Comparison of ENCODE assay signal across 1 cellular context in the genomic region with DNA sequence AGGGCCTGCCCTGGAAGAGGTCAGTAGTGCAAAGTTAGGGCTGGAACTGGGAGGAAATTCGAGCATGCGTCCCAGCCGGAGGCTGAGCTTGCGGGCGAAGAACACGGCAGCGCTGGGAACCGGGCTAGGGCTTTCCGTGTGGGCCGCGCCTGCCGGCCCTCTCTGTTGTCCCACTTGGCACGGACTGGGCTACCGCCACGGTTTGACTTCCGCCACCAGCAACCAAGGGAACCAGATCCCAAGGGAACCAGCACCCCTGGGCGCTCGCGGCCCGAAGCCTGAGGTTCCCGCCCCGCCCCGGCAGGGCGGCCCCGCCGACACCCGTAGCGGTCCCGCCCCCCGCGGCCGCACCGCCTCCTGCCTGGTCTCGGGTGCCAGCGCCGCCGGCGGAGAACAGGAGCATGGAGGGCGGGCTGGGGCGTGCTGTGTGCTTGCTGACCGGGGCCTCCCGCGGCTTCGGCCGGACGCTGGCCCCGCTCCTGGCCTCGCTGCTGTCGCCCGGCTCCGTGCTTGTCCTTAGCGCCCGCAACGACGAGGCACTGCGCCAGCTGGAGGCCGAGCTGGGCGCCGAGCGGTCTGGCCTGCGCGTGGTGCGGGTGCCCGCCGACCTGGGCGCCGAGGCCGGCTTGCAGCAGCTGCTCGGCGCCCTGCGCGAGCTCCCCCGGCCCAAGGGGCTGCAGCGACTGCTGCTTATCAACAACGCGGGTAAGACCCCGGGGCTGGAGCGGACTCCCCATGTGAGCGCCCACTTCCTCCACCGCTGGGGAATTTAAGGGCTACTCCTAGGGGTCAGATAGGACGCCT.
A peak's percentile ranks its signal among the peaks of the same experiment; 100 is the strongest.
TF ChIP-seq lines count a peak whose summit lies in the region.

Gene SPR, plus strand, starts transcription at position 377 of the 804 bp plus-strand sequence. Its CDS starts 25 bp downstream, at position 402.

TF ChIP-seq in HepG2, 621 proteins besides CTCF, POLR2A, EP300 and RAD21 (continued from another document and continues in another):
- TF ChIP-seq TRAFD1 (CRISPR knock-in tag; IDR thresholded peaks at IDR 0.05; ENCODE audit: borderline replicate concordance) = no peak
- no peak; the same call in 1 of the 2 replicates for TF ChIP-seq DR1 (CRISPR knock-in tag; IDR thresholded peaks at IDR 0.05)
- TF ChIP-seq NONO (IDR thresholded peaks at IDR 0.05) = no peak
- peak; percentile 92 for TF ChIP-seq NONO (CRISPR knock-in tag; conservative IDR thresholded peaks at IDR 0.05)
- TF ChIP-seq ESRRA (CRISPR knock-in tag; IDR thresholded peaks at IDR 0.05; ENCODE audit: low read depth) = 0 out of 2 replicates have a peak, but pooled peaks have one; percentile 32
- TF ChIP-seq TCF7L2 (IDR thresholded peaks at IDR 0.05; ENCODE audit: low read depth, low read length) = no peak
- 0 out of 2 replicates have a peak, but pooled peaks have one; percentile 31 for TF ChIP-seq ZNF362 (CRISPR knock-in tag; IDR thresholded peaks at IDR 0.05; ENCODE audit: borderline replicate concordance)
- TF ChIP-seq ZNF589 (CRISPR knock-in tag; conservative IDR thresholded peaks at IDR 0.05) = no peak
- no peak for TF ChIP-seq SUZ12 (IDR thresholded peaks at IDR 0.05; ENCODE audit: low read depth, low read length)
- peak; percentile 13; the same call in 1 of the 2 replicates for TF ChIP-seq GTF3A (CRISPR knock-in tag; conservative IDR thresholded peaks at IDR 0.05)
- TF ChIP-seq CBFB (CRISPR knock-in tag; IDR thresholded peaks at IDR 0.05) = peak; percentile 27; the same call in 1 of the 2 replicates
- TF ChIP-seq ZNF451 (CRISPR knock-in tag; IDR thresholded peaks at IDR 0.05) = peak; percentile 45
- TF ChIP-seq SNAI1 (CRISPR knock-in tag; IDR thresholded peaks at IDR 0.05; ENCODE audit: borderline replicate concordance) = 0 out of 2 replicates have a peak, but pooled peaks have one; percentile 64
- TF ChIP-seq ZNF282 (IDR thresholded peaks at IDR 0.05; ENCODE audit: partially characterized antibody) = no peak
- TF ChIP-seq SNAPC4 (CRISPR knock-in tag; IDR thresholded peaks at IDR 0.05) = no peak
- no peak for TF ChIP-seq ZNF720 (CRISPR knock-in tag; IDR thresholded peaks at IDR 0.05)
- TF ChIP-seq ZBTB43 (CRISPR knock-in tag; conservative IDR thresholded peaks at IDR 0.05) = peak; percentile 30; the same call in 1 of the 2 replicates
- no peak for TF ChIP-seq RARA (CRISPR knock-in tag; IDR thresholded peaks at IDR 0.05)
- no peak for TF ChIP-seq NR3C1 (CRISPR knock-in tag; IDR thresholded peaks at IDR 0.05)
- TF ChIP-seq PAF1 (CRISPR knock-in tag; IDR thresholded peaks at IDR 0.05) = no peak
- TF ChIP-seq RFX5 (IDR thresholded peaks at IDR 0.05; ENCODE audit: low read depth, low read length) = no peak
- TF ChIP-seq KDM1A (CRISPR knock-in tag; IDR thresholded peaks at IDR 0.05) = no peak
- no peak; the same call in 1 of the 2 replicates for TF ChIP-seq ZNF501 (CRISPR knock-in tag; IDR thresholded peaks at IDR 0.05)
- TF ChIP-seq ZNF10 (CRISPR knock-in tag; IDR thresholded peaks at IDR 0.05; ENCODE audit: borderline replicate concordance, low read depth) = no peak
- peak; percentile 60; the same call in 1 of the 2 replicates for TF ChIP-seq ARID4A (CRISPR knock-in tag; IDR thresholded peaks at IDR 0.05; ENCODE audit: borderline replicate concordance)
- TF ChIP-seq ZIK1 (CRISPR knock-in tag; IDR thresholded peaks at IDR 0.05; ENCODE audit: borderline replicate concordance, low read depth) = peak; percentile 82; the same call in 1 of the 2 replicates
- TF ChIP-seq TAF15 (IDR thresholded peaks at IDR 0.05; ENCODE audit: low read depth, low read length, poor library complexity, severe bottlenecking) = no peak
- no peak; the same call in 1 of the 2 replicates for TF ChIP-seq ZBTB38 (CRISPR knock-in tag; IDR thresholded peaks at IDR 0.05)
- TF ChIP-seq WIZ (CRISPR knock-in tag; IDR thresholded peaks at IDR 0.05) = 0 out of 2 replicates have a peak, but pooled peaks have one; percentile 77
- TF ChIP-seq ZGPAT (CRISPR knock-in tag; IDR thresholded peaks at IDR 0.05) = no peak
- TF ChIP-seq SP5 (CRISPR knock-in tag; IDR thresholded peaks at IDR 0.05; ENCODE audit: borderline replicate concordance, low read depth) = peak; percentile 89
- no peak for TF ChIP-seq ZNF260 (CRISPR knock-in tag; IDR thresholded peaks at IDR 0.05; ENCODE audit: borderline replicate concordance, low read depth)
- peak; percentile 8 for TF ChIP-seq CCDC6 (CRISPR knock-in tag; IDR thresholded peaks at IDR 0.05)
- TF ChIP-seq ZNF232 (CRISPR knock-in tag; IDR thresholded peaks at IDR 0.05; ENCODE audit: borderline replicate concordance) = peak; percentile 69; the same call in 1 of the 2 replicates
- TF ChIP-seq ETV5 (CRISPR knock-in tag; IDR thresholded peaks at IDR 0.05; ENCODE audit: borderline replicate concordance) = 0 out of 2 replicates have a peak, but pooled peaks have one; percentile 37
- no peak for TF ChIP-seq ZNF335 (CRISPR knock-in tag; IDR thresholded peaks at IDR 0.05)
- no peak; the same call in 1 of the 2 replicates for TF ChIP-seq POGZ (CRISPR knock-in tag; IDR thresholded peaks at IDR 0.05)
- peak; percentile 84; the same call in 1 of the 2 replicates for TF ChIP-seq ISX (CRISPR knock-in tag; conservative IDR thresholded peaks at IDR 0.05)
